ENCODE assay signal across 8 cellular contexts in the genomic region with DNA sequence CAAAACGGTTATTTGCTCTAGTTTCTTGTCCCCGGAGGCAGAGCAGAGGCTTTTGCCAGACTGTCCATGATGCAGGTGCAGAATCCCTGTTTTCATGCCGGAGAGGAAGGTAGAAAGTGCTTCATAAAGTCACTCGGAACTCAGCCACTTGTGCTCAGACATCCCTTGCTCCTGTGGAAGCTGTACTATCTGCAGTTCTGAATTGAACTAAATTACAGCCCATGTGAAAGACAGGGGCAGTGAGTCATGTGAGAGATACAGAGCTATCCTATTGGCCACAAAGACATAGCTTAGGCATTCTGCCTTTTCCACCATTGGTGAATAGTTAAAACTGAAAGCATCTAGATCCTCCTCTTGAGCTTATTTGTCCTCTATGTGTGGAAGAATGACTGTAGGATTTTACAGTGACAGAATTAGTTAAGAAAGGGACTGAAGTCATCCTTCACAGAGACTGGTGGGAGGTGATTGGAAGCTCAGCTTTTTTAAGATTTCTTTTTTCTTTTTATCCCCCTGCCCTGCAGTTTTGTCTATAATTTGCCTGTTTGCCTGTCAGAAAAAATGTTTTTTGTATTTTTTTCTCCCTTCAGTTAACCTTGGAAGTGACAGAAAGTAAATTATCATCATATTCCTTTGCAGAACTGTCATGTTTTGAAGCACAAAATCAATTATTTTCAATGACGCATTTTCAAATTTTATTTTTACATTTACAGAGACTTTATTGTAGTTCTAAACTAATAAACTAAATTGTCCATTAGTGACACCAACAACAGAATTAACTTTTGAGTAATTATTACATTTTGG.
DNase-seq lines count a peak whose midpoint lies in the region; ATAC-seq and TF ChIP-seq lines count a peak whose summit lies in the region.

No MANE protein-coding gene starts in this region.

- no peak for TF ChIP-seq CTCF in DND-41 (IDR thresholded peaks at IDR 0.05; ENCODE audit: borderline replicate concordance, extremely low read depth, low read length, poor library complexity, severe bottlenecking)

- H3K4me3 ChIP-seq in DND-41 (ENCODE audit: low read depth in 1 of 2, low read length in 2 of 2) = peak overlapping the region; percentile 63 to 89

- H3K27ac Mint-ChIP-seq in activated naive CD4-positive, alpha-beta T cell treated with anti-CD3 and anti-CD28 coated beads, Interleukin-2, amount 50 U/mL, for 24 hours = peak overlapping the region; percentile 91

- H3K9me3 Mint-ChIP-seq in activated naive CD4-positive, alpha-beta T cell treated with anti-CD3 and anti-CD28 coated beads, Interleukin-2, amount 50 U/mL, for 24 hours = no peaks in the 10 kb centered on the region

- no peak overlapping the region for H3K4me3 Mint-ChIP-seq in activated naive CD4-positive, alpha-beta T cell treated with anti-CD3 and anti-CD28 coated beads, Interleukin-2, amount 50 U/mL, for 24 hours

- H3K4me1 ChIP-seq in DND-41 (ENCODE audit: insufficient read depth, low read length) = peaks cover 27% of the 10 kb centered on the region

- no peaks in the 10 kb centered on the region for H3K27me3 ChIP-seq in DND-41 (ENCODE audit: insufficient read depth, low read length, poor library complexity)

- no peaks in the 10 kb centered on the region for H3K9me3 ChIP-seq in DND-41 (ENCODE audit: insufficient read depth, low read length, severe bottlenecking)

- no peak overlapping the region for H2AFZ ChIP-seq in DND-41 (ENCODE audit: low read depth, low read length)

- H3K36me3 ChIP-seq in DND-41 (ENCODE audit: insufficient read depth, low read length) = peaks cover 45% of the 10 kb centered on the region

- H3K4me1 Mint-ChIP-seq in activated naive CD4-positive, alpha-beta T cell treated with anti-CD3 and anti-CD28 coated beads, Interleukin-2, amount 50 U/mL, for 24 hours = peaks cover 32% of the 10 kb centered on the region

- no peaks in the 10 kb centered on the region for H3K27me3 Mint-ChIP-seq in activated naive CD4-positive, alpha-beta T cell treated with anti-CD3 and anti-CD28 coated beads, Interleukin-2, amount 50 U/mL, for 24 hours

- peak; percentile 78 for ATAC-seq in DND-41 (ENCODE audit: insufficient read depth, low read depth)
- ATAC-seq in GM21360 (IDR thresholded peaks at IDR 0.05; ENCODE audit: unreplicated experiment) = peak; percentile 85

- H3K4me2 ChIP-seq in DND-41 (ENCODE audit: insufficient read depth, low read length) = peak overlapping the region; percentile 66

- peak overlapping the region; percentile 68 for H3K9ac ChIP-seq in DND-41 (ENCODE audit: low read depth, low read length)

- peak; percentile 85 for DNase-seq in DND-41
- peak; percentile 63 for DNase-seq in HK-2 (ENCODE audit: unreplicated experiment)
- peak; percentile 92 for DNase-seq in NOMO-1 treated with DMSO at 0.1 percent for 48 hours (lab: John Stamatoyannopoulos, UW; ENCODE audit: unreplicated experiment)
- peak; percentile 88 for DNase-seq in germinal center (ENCODE audit: low spot score)
- peak in 52 of 56 donors; percentile 11 to 93 (median 64) for DNase-seq in nucleus accumbens (lab: John Stamatoyannopoulos, UW)
- no peak for DNase-seq in cortex of kidney (lab: John Stamatoyannopoulos, UW)

- H3K36me3 Mint-ChIP-seq in activated naive CD4-positive, alpha-beta T cell treated with anti-CD3 and anti-CD28 coated beads, Interleukin-2, amount 50 U/mL, for 24 hours = peaks cover under 1% of the 10 kb centered on the region

- peaks cover 100% of the 10 kb centered on the region for H3K79me2 ChIP-seq in DND-41 (ENCODE audit: insufficient read depth, low read length)

- H4K20me1 ChIP-seq in DND-41 (ENCODE audit: insufficient read depth, low read length) = 0 out of 2 replicates have a peak, but pooled peaks cover 5% of the 10 kb centered on the region

- peak overlapping the region; percentile 92 for H3K27ac ChIP-seq in DND-41 (ENCODE audit: low read length)
